ENCODE assay signal across 10 cellular contexts in the genomic region with DNA sequence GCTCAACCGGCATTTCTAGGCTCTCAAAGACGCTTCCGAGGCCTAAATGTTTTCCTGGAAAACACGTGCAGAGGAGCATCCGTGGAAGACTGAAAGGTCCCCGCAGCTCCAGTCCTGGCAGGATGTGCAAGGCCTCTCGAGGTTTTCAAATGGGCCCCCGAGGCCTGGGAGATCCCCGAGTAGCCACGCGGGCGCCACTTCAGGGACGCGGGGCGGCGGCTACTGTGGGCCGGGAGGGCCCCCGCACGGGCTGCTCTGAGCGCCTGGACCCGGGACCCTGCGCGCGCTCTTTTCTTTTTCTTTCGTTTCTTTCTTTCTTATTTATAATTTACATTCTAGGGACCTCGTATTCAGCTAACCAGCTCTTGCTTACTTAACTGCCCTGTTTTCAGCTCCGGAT. TPM values are rescaled to one million over a fixed set of nuclear protein-coding genes. Genes with fewer than 3 reads are reported as not detected.
DNase-seq lines count a peak whose midpoint lies in the region; ATAC-seq and TF ChIP-seq lines count a peak whose summit lies in the region.
"Had no signal": no experiment of that assay in that cellular context is flagged by ENCODE, and none has a peak within 500 bp of the region (broad histone marks: within the 10 kb centered on the region; RNA-seq: fewer than 3 reads in every experiment).

No MANE protein-coding gene starts in this region.

- CTCF ChIA-PET in activated B cell treated with CpG ODN at 0.5 μM for 24 hours (lab: Charles Lee), result no interaction called here

- ATAC-seq in activated B cell treated with CpG ODN at 0.5 μM for 24 hours (ENCODE audit: low read depth), result no peak
- ATAC-seq in GM18907 (IDR thresholded peaks at IDR 0.05; ENCODE audit: unreplicated experiment), result no peak
- no peak for ATAC-seq in GM21576 (IDR thresholded peaks at IDR 0.05; ENCODE audit: unreplicated experiment)

- H3K9me3 Mint-ChIP-seq in T-helper 1 cell treated with Interleukin-12 subunit alpha and Interleukin-12 subunit beta and Interleukin-4 antibody, amounts not matched to agents 30 μg/mL and 1 μg/mL, for 36 hours, result no peaks in the 10 kb centered on the region
- no peaks in the 10 kb centered on the region for H3K9me3 Mint-ChIP-seq in activated B cell treated with CpG ODN at 0.5 μM for 24 hours

- DNase-seq in T-helper 1 cell, result no peak
- DNase-seq in activated B cell treated with CpG ODN at 0.5 μM for 24 hours, result no peak
- no peak for DNase-seq in HPDE6-E6E7 (ENCODE audit: extremely low spot score)
- DNase-seq: 8988T; effector CD4-positive, alpha-beta T cell had no signal

- peaks cover 2% of the 10 kb centered on the region for H3K36me3 Mint-ChIP-seq in T-helper 1 cell treated with Interleukin-12 subunit alpha and Interleukin-12 subunit beta and Interleukin-4 antibody, amounts not matched to agents 30 μg/mL and 1 μg/mL, for 36 hours (ENCODE audit: low read depth)
- no peaks in the 10 kb centered on the region for H3K36me3 Mint-ChIP-seq in activated B cell treated with CpG ODN at 0.5 μM for 24 hours (ENCODE audit: low read depth)

- POLR2A ChIA-PET in activated B cell treated with CpG ODN at 0.5 μM for 24 hours (lab: Charles Lee), result no interaction called here

- intact Hi-C loops in activated B cell treated with CpG ODN at 0.5 μM for 24 hours (cut with micrococcal nuclease), result loop anchor here (10.0 kb wide), 1 partner anchor 839 kb away; the partner anchor contains the start of gene IRX1

- H3K4me1 Mint-ChIP-seq in T-helper 1 cell treated with Interleukin-12 subunit alpha and Interleukin-12 subunit beta and Interleukin-4 antibody, amounts not matched to agents 30 μg/mL and 1 μg/mL, for 36 hours (ENCODE audit: low read depth), result no peaks in the 10 kb centered on the region
- H3K4me1 Mint-ChIP-seq in activated B cell treated with CpG ODN at 0.5 μM for 24 hours, result peaks cover 7% of the 10 kb centered on the region

- peak overlapping the region; percentile 59 for H3K27ac Mint-ChIP-seq in T-helper 1 cell treated with Interleukin-12 subunit alpha and Interleukin-12 subunit beta and Interleukin-4 antibody, amounts not matched to agents 30 μg/mL and 1 μg/mL, for 36 hours
- no peak overlapping the region for H3K27ac Mint-ChIP-seq in activated B cell treated with CpG ODN at 0.5 μM for 24 hours

- peak overlapping the region; percentile 21 for H3K4me3 Mint-ChIP-seq in T-helper 1 cell treated with Interleukin-12 subunit alpha and Interleukin-12 subunit beta and Interleukin-4 antibody, amounts not matched to agents 30 μg/mL and 1 μg/mL, for 36 hours
- H3K4me3 Mint-ChIP-seq in activated B cell treated with CpG ODN at 0.5 μM for 24 hours, result peak overlapping the region; percentile 37

- H3K27me3 Mint-ChIP-seq in T-helper 1 cell treated with Interleukin-12 subunit alpha and Interleukin-12 subunit beta and Interleukin-4 antibody, amounts not matched to agents 30 μg/mL and 1 μg/mL, for 36 hours (ENCODE audit: low read depth), result peaks cover 57% of the 10 kb centered on the region
- H3K27me3 Mint-ChIP-seq in activated B cell treated with CpG ODN at 0.5 μM for 24 hours, result peaks cover 57% of the 10 kb centered on the region

- H3K4me3 ChIP-seq in iPS-11a (ENCODE audit: low read depth, low read length) (peak overlapping the region; percentile 55), skin epidermis (peak overlapping the region; percentile 18 to 50 (median 38))

- H3K27ac ChIP-seq in skin epidermis, result peak overlapping the region in 18 of 21 experiments; percentile 9 to 87 (median 74)

- TF ChIP-seq CTCF in activated B cell treated with CpG ODN at 0.5 μM for 24 hours (IDR thresholded peaks at IDR 0.05), result no peak

RNA-seq across cellular contexts. Expression of gene IRX2, which starts 4.3 kb away (rescaled TPM):
- not detected in 2 replicates for total RNA-seq in activated B cell treated with CpG ODN at 0.5 μM for 24 hours
